In genomic region chr12:113030875-113031525, GRCh38 we compare ENCODE assay signal across 8 cellular contexts. TPM values are rescaled to one million over a fixed set of nuclear protein-coding genes. Genes with fewer than 3 reads are reported as not detected.
DNase-seq lines count a peak whose midpoint lies in the region; ATAC-seq and TF ChIP-seq lines count a peak whose summit lies in the region.

No MANE protein-coding gene starts in this region.

- intact Hi-C loops in psoas muscle (cut with DNase I), result loop anchor here in 1 of 2 donors (10.0 kb wide), 1 partner anchor 126 kb away; the partner anchor contains the start of gene OAS1

- DNase-seq in 8988T (peak; percentile 57), GM12865 (ENCODE audit: low read depth) (peak; percentile 55), NCI-H2107 (lab: John Stamatoyannopoulos, UW) (peak; percentile 15), WERI-Rb-1 (peak; percentile 68), cardiac muscle cell (ENCODE audit: low read depth in 1 of 2, low spot score in 1 of 2) (peak; percentile 63 to 79), psoas muscle (no peak)

- peak in 1 of 4 donors; percentile 35 for ATAC-seq in psoas muscle
- ATAC-seq in GM19328 (IDR thresholded peaks at IDR 0.05; ENCODE audit: unreplicated experiment), result no peak
- no peak for ATAC-seq in GM21423 (IDR thresholded peaks at IDR 0.05; ENCODE audit: unreplicated experiment)

- H3K36me3 ChIP-seq in WERI-Rb-1 (no peaks in the 10 kb centered on the region), cardiac muscle cell (no peaks in the 10 kb centered on the region), psoas muscle (ENCODE audit: insufficient read depth in 1 of 2, low read depth in 1 of 2) (no peaks in the 10 kb centered on the region)

- no peak overlapping the region for H3K27ac ChIP-seq in WERI-Rb-1
- H3K27ac ChIP-seq in cardiac muscle cell, result no peak overlapping the region
- H3K27ac ChIP-seq in psoas muscle, result no peak overlapping the region

- H3K4me1 ChIP-seq in cardiac muscle cell (ENCODE audit: low read depth), result no peaks in the 10 kb centered on the region
- H3K4me1 ChIP-seq in psoas muscle, result no peaks in the 10 kb centered on the region

- H3K27me3 ChIP-seq in WERI-Rb-1 (ENCODE audit: insufficient read depth, low read depth, severe bottlenecking), result no peaks in the 10 kb centered on the region
- H3K27me3 ChIP-seq in cardiac muscle cell, result no peaks in the 10 kb centered on the region
- H3K27me3 ChIP-seq in psoas muscle (ENCODE audit: insufficient read depth in 3 of 3, low read length in 2 of 3), result no peaks in the 10 kb centered on the region

- H3K4me3 ChIP-seq in GM12865 (ENCODE audit: low read depth, low read length) (no peak overlapping the region), WERI-Rb-1 (ENCODE audit: low read depth, low read length) (no peak overlapping the region), cardiac muscle cell (no peak overlapping the region), psoas muscle (no peak overlapping the region)

- TF ChIP-seq CTCF in GM12865 (IDR thresholded peaks at IDR 0.05; ENCODE audit: insufficient read depth, low read depth, low read length, missing control alignments) (peak; percentile 61), WERI-Rb-1 (IDR thresholded peaks at IDR 0.05; ENCODE audit: low read depth, low read length) (peak; percentile 49), cardiac muscle cell (IDR thresholded peaks at IDR 0.05; ENCODE audit: low read depth, low read length) (peak; percentile 73), psoas muscle (IDR thresholded peaks at IDR 0.05) (peak; percentile 48)

- H3K9me3 ChIP-seq in WERI-Rb-1 (ENCODE audit: severe bottlenecking) (no peaks in the 10 kb centered on the region), cardiac muscle cell (ENCODE audit: low read depth) (no peaks in the 10 kb centered on the region), psoas muscle (no peaks in the 10 kb centered on the region)

- 10 to 12% (median 10%) methylated on average over 9 of the region's 9 CpGs for WGBS in psoas muscle, 3 donors

RNA-seq across cellular contexts. Expression of gene DTX1, which starts 25.5 kb away (rescaled TPM):
- total RNA-seq in cardiac muscle cell (0.18 and 0.48 TPM in 2 replicates), psoas muscle (1 to 10 TPM in 2 of 4 donors, under 1 TPM in 2; 0.49 to 2.4 (median 1.2) TPM)
- polyA plus RNA-seq in cardiac muscle cell (0.46 TPM in 1 of 2 replicates, not detected in the other), psoas muscle (under 1 TPM; 0.59 to 0.86 (median 0.69) TPM)

RNA-seq across cellular contexts. Expression of gene OAS2, which starts 52.7 kb away (rescaled TPM):
- total RNA-seq in cardiac muscle cell (not detected in 2 replicates), psoas muscle (1 to 10 TPM; 2.1 to 8.4 (median 3.7) TPM)
- polyA plus RNA-seq in cardiac muscle cell (not detected in 2 replicates), psoas muscle (1 to 10 TPM; 1.5 to 1.8 (median 1.7) TPM)

Comparison
In these comparisons a context has a peak if more than half of its experiments do, and no peak if none do; other contexts are left out.
1. DNase-seq: peak in 8988T (single experiment), GM12865 (single experiment), NCI-H2107 (single experiment), WERI-Rb-1 (single experiment) and cardiac muscle cell (2 of 2); none in psoas muscle (0 of 2).
2. Peak in every context shown above with its lines, with median percentiles within 50 percentile points of each other: CTCF ChIP-seq.